In the genomic region with DNA sequence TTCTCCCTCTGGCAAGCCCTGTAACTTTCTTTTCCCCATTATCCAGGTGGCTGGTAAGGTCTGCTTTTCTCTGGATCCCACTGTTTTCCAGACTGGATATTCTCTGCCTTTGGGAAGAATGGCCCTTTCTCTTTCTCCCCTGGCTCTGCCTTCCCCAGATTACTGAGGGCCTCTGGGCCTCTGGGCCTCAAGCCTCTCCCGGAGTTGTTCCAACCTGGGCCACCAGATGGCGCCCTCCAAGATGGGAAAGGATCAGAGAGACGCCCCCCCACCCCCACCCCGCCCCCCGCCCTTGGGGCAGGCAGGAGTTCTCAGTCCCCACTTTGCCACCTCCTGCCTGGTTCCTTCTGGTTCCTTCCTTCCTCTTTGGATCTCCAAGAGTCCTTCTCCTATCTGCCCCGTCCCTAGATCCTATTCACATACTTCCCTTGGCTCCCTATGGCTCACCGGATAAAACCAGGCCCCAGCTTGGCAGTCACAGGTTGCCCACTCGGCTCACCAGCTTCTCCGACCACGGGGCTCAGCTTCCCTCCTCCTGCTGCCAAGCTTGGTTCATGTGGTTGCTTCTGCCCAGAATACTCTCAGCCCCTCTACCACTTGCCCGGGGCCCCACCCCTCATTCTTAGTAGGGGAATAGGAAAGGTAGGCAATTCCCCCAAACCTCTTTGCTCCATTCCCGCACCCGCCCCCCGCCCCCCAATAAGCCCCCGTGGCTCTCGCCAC, we compare ENCODE assay signal across 8 cellular contexts. TPM values are rescaled to one million over a fixed set of nuclear protein-coding genes. Genes with fewer than 3 reads are reported as not detected.
DNase-seq lines count a peak whose midpoint lies in the region; ATAC-seq, FAIRE-seq and TF ChIP-seq lines count a peak whose summit lies in the region.

No MANE protein-coding gene starts in this region.

- no peak for ATAC-seq in HG03457 (IDR thresholded peaks at IDR 0.05; ENCODE audit: unreplicated experiment)
- ATAC-seq in HG03196 (IDR thresholded peaks at IDR 0.05; ENCODE audit: unreplicated experiment), result no peak

- peaks cover 0 to 15% of the 10 kb centered on the region in 2 donors for H3K4me1 ChIP-seq in kidney (ENCODE audit: control insufficient read depth in 1 of 2, insufficient read depth in 1 of 2, low read depth in 1 of 2, low read length in 2 of 2)

- TF ChIP-seq CTCF in GM06990 (IDR thresholded peaks at IDR 0.05; ENCODE audit: insufficient read depth, low read length, poor library complexity, severe bottlenecking) (peak; percentile 67), WERI-Rb-1 (IDR thresholded peaks at IDR 0.05; ENCODE audit: low read depth, low read length) (peak; percentile 53), kidney (IDR thresholded peaks at IDR 0.05; ENCODE audit: borderline replicate concordance, extremely low read depth, insufficient read depth) (peak; percentile 66)

- H3K36me3 ChIP-seq in GM06990 (ENCODE audit: control insufficient read depth, insufficient read depth, low read length) (peaks cover 3% of the 10 kb centered on the region), WERI-Rb-1 (peaks cover 3% of the 10 kb centered on the region; the same call in 1 of the 2 replicates), kidney (ENCODE audit: control insufficient read depth in 1 of 2, insufficient read depth in 2 of 2, low read length in 2 of 2) (no peaks in the 10 kb centered on the region)

- no peaks in the 10 kb centered on the region for H3K9me3 ChIP-seq in WERI-Rb-1 (ENCODE audit: severe bottlenecking)
- no peaks in the 10 kb centered on the region for H3K9me3 ChIP-seq in kidney (ENCODE audit: control insufficient read depth in 1 of 2, low read length in 2 of 2)

- H3K27ac ChIP-seq in WERI-Rb-1 (no peak overlapping the region), kidney (ENCODE audit: low read depth in 2 of 2, low read length in 2 of 2) (no peak overlapping the region)

- H3K9ac ChIP-seq in kidney (ENCODE audit: low read length in 2 of 2), result no peak overlapping the region

- DNase-seq in GM06990 (ENCODE audit: extremely low read depth, insufficient read length) (no peak), MV-4-11 (lab: John Stamatoyannopoulos, UW) (peak; percentile 60), WERI-Rb-1 (peak; percentile 93), T47D (ENCODE audit: low read depth in 1 of 2, low spot score in 1 of 2) (peak; percentile 69 to 74), kidney (peak; percentile 83)
- DNase-seq in stimulated activated CD4-positive, alpha-beta T cell treated with anti-CD3 and anti-CD28 coated beads, Interleukin-1b, Interleukin-23, amount 100 ng/mL, for 4 hours (ENCODE audit: low read depth in 2 of 2), result peak; percentile 77 to 80

- in situ Hi-C loops in T47D (cut with HindIII; ENCODE audit: low pct_unique_long_range_greater_than_20kb, low sequenced_read_pairs), result no loop called here

- intact Hi-C loops in kidney (cut with DNase I), result no loop called here

- H3K4me3 ChIP-seq in GM06990 (replicated peaks; ENCODE audit: low read depth, low read length) (no peak overlapping the region), WERI-Rb-1 (ENCODE audit: low read depth, low read length) (no peak overlapping the region), kidney (ENCODE audit: low read length in 2 of 2) (no peak overlapping the region)

- no peaks in the 10 kb centered on the region for H3K27me3 ChIP-seq in GM06990 (replicated peaks; ENCODE audit: control insufficient read depth, insufficient read depth, low read length)
- H3K27me3 ChIP-seq in WERI-Rb-1 (ENCODE audit: insufficient read depth, low read depth, severe bottlenecking), result no peaks in the 10 kb centered on the region

- no peak for FAIRE-seq in kidney (lab: Jason Lieb, UNC)

RNA-seq across cellular contexts. Expression of gene EPS8L1, which starts 13.0 kb away (rescaled TPM):
- 95.0 TPM for total RNA-seq in kidney
- polyA plus RNA-seq in kidney (ENCODE audit: insufficient read depth, low read depth, low replicate concordance), result 45.4 TPM

RNA-seq across cellular contexts. Expression of gene RDH13, which starts 25.8 kb away (rescaled TPM):
- total RNA-seq in kidney, result 38.7 TPM
- 24.9 TPM for polyA plus RNA-seq in kidney (ENCODE audit: insufficient read depth, low read depth, low replicate concordance)

RNA-seq across cellular contexts. Expression of gene PPP1R12C, which starts 28.7 kb away (rescaled TPM):
- total RNA-seq in kidney, result 146 TPM
- polyA plus RNA-seq in kidney (ENCODE audit: insufficient read depth, low read depth, low replicate concordance), result 89.0 TPM

RNA-seq across cellular contexts. Expression of gene GP6, which starts 50.6 kb away (rescaled TPM):
- 0.35 TPM for total RNA-seq in kidney
- polyA plus RNA-seq in kidney (ENCODE audit: insufficient read depth, low read depth, low replicate concordance), result 0.73 TPM
